Comparison of ENCODE assay signal across 8 cellular contexts in the genomic region with DNA sequence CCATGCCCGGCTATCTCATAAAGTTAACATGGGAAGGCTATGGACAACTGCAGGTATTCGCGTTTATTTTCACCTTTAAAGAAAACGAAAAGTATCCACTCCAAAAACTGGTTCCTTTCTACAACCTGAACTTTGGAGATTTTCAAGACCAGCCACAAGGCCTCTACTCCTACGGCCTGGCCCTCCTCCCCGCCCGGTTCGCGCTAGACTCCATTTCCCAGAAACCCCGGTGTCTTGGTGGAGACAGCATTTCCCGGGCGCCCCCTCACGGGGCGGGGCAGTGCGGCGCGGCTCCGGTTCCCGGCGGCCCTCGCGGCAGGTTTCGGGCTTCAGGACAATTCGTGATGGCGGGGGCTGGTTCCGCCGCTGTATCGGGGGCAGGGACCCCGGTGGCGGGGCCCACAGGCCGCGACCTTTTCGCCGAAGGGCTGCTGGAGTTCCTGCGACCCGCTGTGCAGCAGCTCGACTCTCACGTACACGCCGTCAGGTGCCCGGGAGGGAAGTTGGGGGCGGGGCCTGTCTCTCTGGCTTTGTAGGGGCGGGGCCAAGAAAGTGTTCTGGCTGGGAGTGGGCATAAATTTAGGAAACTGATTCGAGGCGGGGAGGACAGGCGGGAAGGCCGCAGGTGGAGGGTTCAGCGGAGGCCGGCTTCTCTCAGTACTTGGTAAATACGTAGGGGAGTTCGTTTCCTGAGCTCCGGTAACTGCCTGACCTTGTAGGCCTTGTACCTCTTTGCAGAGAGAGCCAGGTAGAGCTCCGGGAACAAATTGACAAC. TPM values are rescaled to one million over a fixed set of nuclear protein-coding genes. Genes with fewer than 3 reads are reported as not detected.
DNase-seq lines count a peak whose midpoint lies in the region; ATAC-seq and TF ChIP-seq lines count a peak whose summit lies in the region.

A gene with protein sequence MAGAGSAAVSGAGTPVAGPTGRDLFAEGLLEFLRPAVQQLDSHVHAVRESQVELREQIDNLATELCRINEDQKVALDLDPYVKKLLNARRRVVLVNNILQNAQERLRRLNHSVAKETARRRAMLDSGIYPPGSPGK (plus strand): TSS at position 304 of the 775 bp plus-strand sequence. CDS start 41 bp downstream, at position 345.

- H3K4me1 ChIP-seq in osteoblast (ENCODE audit: insufficient read depth, low read length) (peaks cover 14% of the 10 kb centered on the region), testis (peaks cover 5% of the 10 kb centered on the region)

- peaks cover 3% of the 10 kb centered on the region for H4K20me1 ChIP-seq in osteoblast (ENCODE audit: insufficient read depth, low read length)

- H3K9me3 ChIP-seq in osteoblast (ENCODE audit: low read depth, low read length) (no peaks in the 10 kb centered on the region), testis (no peaks in the 10 kb centered on the region)

- H2AFZ ChIP-seq in osteoblast (ENCODE audit: low read length): peak within 1 kb of the TSS; percentile 84

- TF ChIP-seq CTCF in osteoblast (IDR thresholded peaks at IDR 0.05; ENCODE audit: extremely low read depth, low read depth, low read length) (no peak), testis (IDR thresholded peaks at IDR 0.05) (peak; percentile 11 to 41 (median 20))

- peaks cover 16% of the 10 kb centered on the region for H3K4me1 Mint-ChIP-seq in activated naive CD4-positive, alpha-beta T cell treated with anti-CD3 and anti-CD28 coated beads, Interleukin-2, amount 50 U/mL, for 24 hours

- peak within 1 kb of the TSS; percentile 96 for H3K4me2 ChIP-seq in osteoblast (ENCODE audit: insufficient read depth, low read length)

- no peaks in the 10 kb centered on the region for H3K9me3 Mint-ChIP-seq in activated naive CD4-positive, alpha-beta T cell treated with anti-CD3 and anti-CD28 coated beads, Interleukin-2, amount 50 U/mL, for 24 hours

- 2 to 4% methylated on average over 17 to 51 of the region's 53 CpGs for WGBS in testis, 2 donors

- H3K4me3 ChIP-seq in GM08714 (ENCODE audit: low read length) (peak within 1 kb of the TSS; percentile 92), osteoblast (ENCODE audit: insufficient read depth, low read length) (peak within 1 kb of the TSS; percentile 80), testis (peak within 1 kb of the TSS; percentile 88 to 93)

- intact Hi-C loops in testis (cut with DNase I; ENCODE audit: low total_unique reads): no loop called here

- peak within 1 kb of the TSS; percentile 93 for H3K4me3 Mint-ChIP-seq in activated naive CD4-positive, alpha-beta T cell treated with anti-CD3 and anti-CD28 coated beads, Interleukin-2, amount 50 U/mL, for 24 hours

- H3K79me2 ChIP-seq in osteoblast (ENCODE audit: insufficient read depth, low read length): peaks cover 18% of the 10 kb centered on the region

- DNase-seq in NCI-H1048 (lab: John Stamatoyannopoulos, UW) (peak; percentile 83), SKM-1 (lab: John Stamatoyannopoulos, UW; ENCODE audit: unreplicated experiment) (peak; percentile 91), globus pallidus (ENCODE audit: low spot score) (peak; percentile 90), osteoblast (ENCODE audit: insufficient read length, low spot score, missing footprints) (peak; percentile 97), testis (peak; percentile 93)

- peak within 1 kb of the TSS; percentile 94 for H3K27ac Mint-ChIP-seq in activated naive CD4-positive, alpha-beta T cell treated with anti-CD3 and anti-CD28 coated beads, Interleukin-2, amount 50 U/mL, for 24 hours

- ATAC-seq in HG02571 (IDR thresholded peaks at IDR 0.05; ENCODE audit: unreplicated experiment): peak; percentile 89

- peaks cover 6% of the 10 kb centered on the region for H3K36me3 Mint-ChIP-seq in activated naive CD4-positive, alpha-beta T cell treated with anti-CD3 and anti-CD28 coated beads, Interleukin-2, amount 50 U/mL, for 24 hours

- peaks cover 30% of the 10 kb centered on the region for H3K36me3 ChIP-seq in osteoblast (ENCODE audit: insufficient read depth, low read length)
- H3K36me3 ChIP-seq in testis (ENCODE audit: low read depth, missing control alignments): no peaks in the 10 kb centered on the region

- no peaks in the 10 kb centered on the region for H3K27me3 ChIP-seq in osteoblast (ENCODE audit: insufficient read depth, low read length)
- H3K27me3 ChIP-seq in testis: no peaks in the 10 kb centered on the region

- no peaks in the 10 kb centered on the region for H3K27me3 Mint-ChIP-seq in activated naive CD4-positive, alpha-beta T cell treated with anti-CD3 and anti-CD28 coated beads, Interleukin-2, amount 50 U/mL, for 24 hours

- H3K27ac ChIP-seq in osteoblast (ENCODE audit: low read depth, low read length): peak within 1 kb of the TSS; percentile 69
- H3K27ac ChIP-seq in testis: peak within 1 kb of the TSS; percentile 98 to 99

- TF ChIP-seq POLR2A in testis (IDR thresholded peaks at IDR 0.05): peak; percentile 3

RNA-seq across cellular contexts. Expression of the gene that starts here (rescaled TPM):
- total RNA-seq in osteoblast (53.6 TPM in 2 replicates), testis (10 to 100 TPM; 57.4 to 61.7 TPM)
- polyA plus RNA-seq in testis (ENCODE audit: insufficient read depth, low read depth, low replicate concordance): 48.9 TPM

Comparison
In these comparisons a context has a peak if more than half of its experiments do, and no peak if none do; other contexts are left out.
1. Peak in every context shown above with its lines: DNase-seq, ATAC-seq, H3K4me3 ChIP-seq and H3K27ac ChIP-seq.